ENCODE assay signal across 39 cellular contexts in the genomic region with DNA sequence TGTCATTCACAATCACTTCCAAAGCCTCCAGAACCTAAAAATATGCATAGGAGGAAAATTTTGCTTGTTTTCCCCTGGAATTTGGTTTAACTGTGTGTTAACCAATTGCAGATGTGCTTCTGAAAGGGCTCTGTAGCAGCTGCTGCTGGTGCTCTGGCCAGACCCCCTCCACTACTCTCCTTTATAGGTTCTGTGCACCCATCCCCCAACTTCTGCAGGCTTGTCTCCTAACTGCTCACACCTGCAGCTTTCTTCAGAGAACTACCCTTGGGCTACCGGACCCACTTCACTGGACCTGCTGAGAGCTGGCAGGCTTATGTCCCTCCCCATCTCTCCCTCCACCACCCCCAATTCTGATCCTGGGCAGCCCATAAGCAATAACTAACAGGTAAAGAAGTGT.
"Had no signal": no experiment of that assay in that cellular context is flagged by ENCODE, and none has a peak within 500 bp of the region (broad histone marks: within the 10 kb centered on the region; RNA-seq: fewer than 3 reads in every experiment).

No MANE protein-coding gene starts in this region.

- H3K9me3 ChIP-seq: ascending aorta had no signal

- H3K4me1 Mint-ChIP-seq: activated CD4-positive, alpha-beta memory T cell treated with anti-CD3 and anti-CD28 coated beads, Interleukin-2, amount 10 ng/mL, durations not matched to agents 7 days and 5 days; activated CD4-positive, alpha-beta T cell treated with anti-CD3 and anti-CD28 coated beads, Interleukin-2, amount 10 ng/mL, durations not matched to agents 7 days and 5 days; activated CD8-positive, alpha-beta memory T cell treated with anti-CD3 and anti-CD28 coated beads, Interleukin-2, amount 10 ng/mL, durations not matched to agents 7 days and 5 days; activated naive CD4-positive, alpha-beta T cell treated with anti-CD3 and anti-CD28 coated beads, Interleukin-2, amount 10 ng/mL, durations not matched to agents 7 days and 5 days; activated naive CD4-positive, alpha-beta T cell treated with anti-CD3 and anti-CD28 coated beads, Interleukin-2, amount 50 U/mL, for 24 hours; activated naive CD8-positive, alpha-beta T cell treated with anti-CD3 and anti-CD28 coated beads, Interleukin-2, amount 10 ng/mL, durations not matched to agents 7 days and 5 days; brain; central memory CD8-positive, alpha-beta T cell had no signal

- H3K4me1 ChIP-seq: ascending aorta had no signal

- H3K27ac ChIP-seq: ascending aorta, cardiac muscle cell, VCaP had no signal

- FAIRE-seq: bronchial epithelial cell, TTC549 had no signal

- H3K9me3 Mint-ChIP-seq: activated CD4-positive, alpha-beta memory T cell treated with anti-CD3 and anti-CD28 coated beads, Interleukin-2, amount 10 ng/mL, durations not matched to agents 7 days and 5 days; activated CD4-positive, alpha-beta T cell treated with anti-CD3 and anti-CD28 coated beads, Interleukin-2, amount 10 ng/mL, durations not matched to agents 7 days and 5 days; activated naive CD4-positive, alpha-beta T cell treated with anti-CD3 and anti-CD28 coated beads, Interleukin-2, amount 10 ng/mL, durations not matched to agents 7 days and 5 days; activated naive CD4-positive, alpha-beta T cell treated with anti-CD3 and anti-CD28 coated beads, Interleukin-2, amount 50 U/mL, for 24 hours; activated naive CD8-positive, alpha-beta T cell treated with anti-CD3 and anti-CD28 coated beads, Interleukin-2, amount 10 ng/mL, durations not matched to agents 7 days and 5 days; activated naive CD8-positive, alpha-beta T cell treated with anti-CD3 and anti-CD28 coated beads, Interleukin-2, amount 50 U/mL, for 24 hours; activated T-cell treated with anti-CD3 and anti-CD28 coated beads, Interleukin-2, amount 50 U/mL, for 24 hours; activated T-helper 2 cell treated with anti-CD3 and anti-CD28 coated beads, Interferon-gamma antibody, Interleukin-2, Interleukin-4, amounts not matched to agents 10 μg/mL and 5 μg/mL and 100 μg/mL, durations not matched to agents 14 hours and 24 hours and 36 hours; central memory CD8-positive, alpha-beta T cell; T-helper 1 cell treated with Interleukin-12 subunit alpha and Interleukin-12 subunit beta and Interleukin-4 antibody, amounts not matched to agents 30 μg/mL and 1 μg/mL, for 36 hours; T-helper 2 cell treated with Interferon-gamma antibody and Interleukin-4, amounts not matched to agents 5 μg/mL and 100 μg/mL, for 36 hours had no signal

- H3K27me3 Mint-ChIP-seq: activated CD4-positive, alpha-beta memory T cell treated with anti-CD3 and anti-CD28 coated beads, Interleukin-2, amount 10 ng/mL, durations not matched to agents 7 days and 5 days; activated CD4-positive, alpha-beta T cell treated with anti-CD3 and anti-CD28 coated beads for 36 hours; activated CD4-positive, alpha-beta T cell treated with anti-CD3 and anti-CD28 coated beads, Interleukin-2, amount 10 ng/mL, durations not matched to agents 7 days and 5 days; activated CD8-positive, alpha-beta memory T cell treated with anti-CD3 and anti-CD28 coated beads, Interleukin-2, amount 10 ng/mL, durations not matched to agents 7 days and 5 days; activated naive CD4-positive, alpha-beta T cell treated with anti-CD3 and anti-CD28 coated beads, Interleukin-2, amount 10 ng/mL, durations not matched to agents 7 days and 5 days; activated naive CD4-positive, alpha-beta T cell treated with anti-CD3 and anti-CD28 coated beads, Interleukin-2, amount 50 U/mL, for 24 hours; activated naive CD8-positive, alpha-beta T cell; activated naive CD8-positive, alpha-beta T cell treated with anti-CD3 and anti-CD28 coated beads, Interleukin-2, amount 10 ng/mL, durations not matched to agents 7 days and 5 days; brain; central memory CD8-positive, alpha-beta T cell had no signal

- H3K4me3 Mint-ChIP-seq: activated CD4-positive, alpha-beta memory T cell treated with anti-CD3 and anti-CD28 coated beads, Interleukin-2, amount 10 ng/mL, durations not matched to agents 7 days and 5 days; activated CD4-positive, alpha-beta T cell treated with anti-CD3 and anti-CD28 coated beads for 36 hours; activated CD4-positive, alpha-beta T cell treated with anti-CD3 and anti-CD28 coated beads, Interleukin-2, amount 10 ng/mL, durations not matched to agents 7 days and 5 days; activated CD8-positive, alpha-beta memory T cell treated with anti-CD3 and anti-CD28 coated beads, Interleukin-2, amount 10 ng/mL, durations not matched to agents 7 days and 5 days; activated CD8-positive, alpha-beta T cell treated with anti-CD3 and anti-CD28 coated beads, Interleukin-2, amount 10 ng/mL, durations not matched to agents 7 days and 5 days; activated naive CD4-positive, alpha-beta T cell treated with anti-CD3 and anti-CD28 coated beads, Interleukin-2, amount 10 ng/mL, durations not matched to agents 7 days and 5 days; activated naive CD4-positive, alpha-beta T cell treated with anti-CD3 and anti-CD28 coated beads, Interleukin-2, amount 50 U/mL, for 24 hours; activated naive CD8-positive, alpha-beta T cell; activated naive CD8-positive, alpha-beta T cell treated with anti-CD3 and anti-CD28 coated beads, Interleukin-2, amount 10 ng/mL, durations not matched to agents 7 days and 5 days; activated naive CD8-positive, alpha-beta T cell treated with anti-CD3 and anti-CD28 coated beads, Interleukin-2, amount 50 U/mL, for 24 hours; activated T-cell treated with anti-CD3 and anti-CD28 coated beads, Interleukin-2, amount 50 U/mL, for 24 hours; brain; central memory CD8-positive, alpha-beta T cell; T-helper 1 cell treated with Interleukin-12 subunit alpha and Interleukin-12 subunit beta and Interleukin-4 antibody, amounts not matched to agents 30 μg/mL and 1 μg/mL, for 36 hours; T-helper 2 cell treated with Interferon-gamma antibody and Interleukin-4, amounts not matched to agents 5 μg/mL and 100 μg/mL, for 36 hours had no signal

- ATAC-seq: activated CD4-positive, alpha-beta T cell treated with anti-CD3 and anti-CD28 coated beads for 36 hours; activated CD4-positive, CD25-positive, alpha-beta regulatory T cell treated with anti-CD3 and anti-CD28 coated beads, Interleukin-2, amount 50 U/mL, for 24 hours; activated CD8-positive, alpha-beta memory T cell treated with anti-CD3 and anti-CD28 coated beads, Interleukin-2, amount 10 ng/mL, durations not matched to agents 7 days and 5 days; activated CD8-positive, alpha-beta T cell treated with anti-CD3 and anti-CD28 coated beads, Interleukin-2, amount 10 ng/mL, durations not matched to agents 7 days and 5 days; activated naive CD8-positive, alpha-beta T cell treated with anti-CD3 and anti-CD28 coated beads, Interleukin-2, amount 50 U/mL, for 24 hours had no signal

- H3K36me3 ChIP-seq: ascending aorta, cardiac muscle cell had no signal

- H3K36me3 Mint-ChIP-seq: activated CD8-positive, alpha-beta memory T cell treated with anti-CD3 and anti-CD28 coated beads, Interleukin-2, amount 10 ng/mL, durations not matched to agents 7 days and 5 days; activated naive CD4-positive, alpha-beta T cell treated with anti-CD3 and anti-CD28 coated beads, Interleukin-2, amount 10 ng/mL, durations not matched to agents 7 days and 5 days; activated naive CD4-positive, alpha-beta T cell treated with anti-CD3 and anti-CD28 coated beads, Interleukin-2, amount 50 U/mL, for 24 hours; activated naive CD8-positive, alpha-beta T cell; activated naive CD8-positive, alpha-beta T cell treated with anti-CD3 and anti-CD28 coated beads, Interleukin-2, amount 10 ng/mL, durations not matched to agents 7 days and 5 days; brain had no signal

- H3K27ac Mint-ChIP-seq: activated CD4-positive, alpha-beta memory T cell treated with anti-CD3 and anti-CD28 coated beads, Interleukin-2, amount 10 ng/mL, durations not matched to agents 7 days and 5 days; activated CD4-positive, alpha-beta T cell treated with anti-CD3 and anti-CD28 coated beads for 36 hours; activated CD4-positive, alpha-beta T cell treated with anti-CD3 and anti-CD28 coated beads, Interleukin-2, amount 10 ng/mL, durations not matched to agents 7 days and 5 days; activated CD8-positive, alpha-beta memory T cell treated with anti-CD3 and anti-CD28 coated beads, Interleukin-2, amount 10 ng/mL, durations not matched to agents 7 days and 5 days; activated CD8-positive, alpha-beta T cell treated with anti-CD3 and anti-CD28 coated beads, Interleukin-2, amount 10 ng/mL, durations not matched to agents 7 days and 5 days; activated naive CD4-positive, alpha-beta T cell treated with anti-CD3 and anti-CD28 coated beads, Interleukin-2, amount 10 ng/mL, durations not matched to agents 7 days and 5 days; activated naive CD4-positive, alpha-beta T cell treated with anti-CD3 and anti-CD28 coated beads, Interleukin-2, amount 50 U/mL, for 24 hours; activated naive CD8-positive, alpha-beta T cell; activated naive CD8-positive, alpha-beta T cell treated with anti-CD3 and anti-CD28 coated beads, Interleukin-2, amount 10 ng/mL, durations not matched to agents 7 days and 5 days; activated naive CD8-positive, alpha-beta T cell treated with anti-CD3 and anti-CD28 coated beads, Interleukin-2, amount 50 U/mL, for 24 hours; activated T-cell treated with anti-CD3 and anti-CD28 coated beads, Interleukin-2, amount 50 U/mL, for 24 hours; activated T-helper 2 cell treated with anti-CD3 and anti-CD28 coated beads, Interferon-gamma antibody, Interleukin-2, Interleukin-4, amounts not matched to agents 10 μg/mL and 5 μg/mL and 100 μg/mL, durations not matched to agents 14 hours and 24 hours and 36 hours; brain; T-helper 1 cell treated with Interleukin-12 subunit alpha and Interleukin-12 subunit beta and Interleukin-4 antibody, amounts not matched to agents 30 μg/mL and 1 μg/mL, for 36 hours; T-helper 2 cell treated with Interferon-gamma antibody and Interleukin-4, amounts not matched to agents 5 μg/mL and 100 μg/mL, for 36 hours had no signal

- DNase-seq: activated CD4-positive, alpha-beta memory T cell treated with anti-CD3 and anti-CD28 coated beads, Interleukin-2, amount 10 ng/mL, durations not matched to agents 7 days and 5 days; activated CD4-positive, alpha-beta T cell treated with anti-CD3 and anti-CD28 coated beads for 1 hour; activated CD4-positive, alpha-beta T cell treated with anti-CD3 and anti-CD28 coated beads for 36 hours; activated CD4-positive, alpha-beta T cell treated with anti-CD3 and anti-CD28 coated beads for 48 hours; activated CD4-positive, alpha-beta T cell treated with anti-CD3 and anti-CD28 coated beads, Interleukin-2, amount 10 ng/mL, durations not matched to agents 7 days and 5 days; activated CD4-positive, alpha-beta T cell treated with anti-CD3 and anti-CD28 coated beads, Interleukin-2, amount 50 U/mL, for 48 hours; activated CD4-positive, CD25-positive, alpha-beta regulatory T cell; activated CD8-positive, alpha-beta memory T cell treated with anti-CD3 and anti-CD28 coated beads for 24 hours; activated CD8-positive, alpha-beta memory T cell treated with anti-CD3 and anti-CD28 coated beads, Interleukin-2, amount 10 ng/mL, durations not matched to agents 7 days and 5 days; activated CD8-positive, alpha-beta memory T cell treated with anti-CD3 and anti-CD28 coated beads, Interleukin-2, amount 50 U/mL, for 48 hours; activated CD8-positive, alpha-beta T cell treated with anti-CD3 and anti-CD28 coated beads, Interleukin-2, amount 10 ng/mL, durations not matched to agents 7 days and 5 days; activated effector memory CD4-positive, alpha-beta T cell treated with Interleukin-2 at 50 U/mL for 16 hours; activated gamma-delta T cell; activated naive CD4-positive, alpha-beta T cell treated with anti-CD3 and anti-CD28 coated beads, Interleukin-2, amount 10 ng/mL, durations not matched to agents 7 days and 5 days; activated naive CD4-positive, alpha-beta T cell treated with Interleukin-2 at 50 U/mL for 16 hours; activated naive CD8-positive, alpha-beta T cell treated with anti-CD3 and anti-CD28 coated beads, Interleukin-2, amount 10 ng/mL, durations not matched to agents 7 days and 5 days; activated naive CD8-positive, alpha-beta T cell treated with anti-CD3 and anti-CD28 coated beads, Interleukin-2, amount 50 U/mL, for 24 hours; activated T-cell treated with anti-CD3 and anti-CD28 coated beads, Interleukin-2, amount 50 U/mL, for 24 hours; activated T-cell treated with anti-CD3 and anti-CD28 coated beads, Interleukin-2, amount 50 U/mL, for 48 hours; amygdala; anterior cingulate cortex; caudate nucleus; cerebellar nuclear complex; T-helper 1 cell; T-helper 2 cell; T-helper 9 cell had no signal

- H3K4me3 ChIP-seq: ascending aorta, cardiac muscle cell had no signal

- H3K27me3 ChIP-seq: ascending aorta, cardiac muscle cell had no signal
